10 cellular contexts compared by ENCODE assay signal in the genomic region with DNA sequence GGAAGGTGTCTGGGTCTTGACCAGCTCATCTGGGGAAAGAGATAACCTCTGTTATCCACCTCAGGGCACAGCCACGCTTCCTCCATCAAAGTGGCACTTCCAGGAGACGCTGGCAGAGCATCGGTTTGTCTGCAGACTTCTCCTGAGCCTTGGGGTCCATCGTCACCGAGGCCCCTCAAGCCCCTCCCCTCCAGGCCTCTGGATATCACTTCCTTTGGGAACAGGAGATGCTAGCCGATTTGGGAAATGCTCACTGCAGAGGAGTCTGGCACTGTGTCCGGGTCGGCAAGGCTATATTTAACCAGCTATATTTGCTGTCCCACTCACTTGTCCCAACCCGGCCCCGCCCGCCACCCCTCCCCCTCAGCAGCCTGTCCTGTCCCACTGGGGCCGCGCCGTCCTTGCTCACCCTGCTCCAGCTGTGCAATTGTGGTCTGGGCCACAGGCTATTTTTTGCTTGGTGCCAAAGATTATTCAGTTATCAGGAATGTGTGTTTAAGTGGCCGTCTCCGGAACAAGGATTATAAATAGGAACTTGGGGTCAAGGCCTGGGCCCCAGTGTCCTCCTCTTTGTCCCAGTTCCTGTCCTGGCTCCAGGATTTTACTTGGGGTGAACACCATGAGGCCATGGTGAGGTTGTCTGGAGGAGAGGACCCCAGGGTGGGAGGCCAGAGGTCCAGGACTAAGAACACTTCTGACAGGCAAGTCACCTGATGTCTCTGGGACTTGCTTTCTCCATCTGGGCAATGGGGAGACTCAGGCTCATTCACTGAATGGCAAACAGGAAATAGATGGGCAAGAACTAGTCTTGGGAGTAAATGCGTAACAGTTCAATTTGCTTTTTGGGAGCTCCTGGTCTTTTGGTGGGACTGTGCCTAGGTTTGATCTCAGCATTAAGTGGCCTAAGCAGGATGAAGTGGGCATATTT.
DNase-seq lines count a peak whose midpoint lies in the region; ATAC-seq, FAIRE-seq and TF ChIP-seq lines count a peak whose summit lies in the region.
"Had no signal": no experiment of that assay in that cellular context is flagged by ENCODE, and none has a peak within 500 bp of the region (broad histone marks: within the 10 kb centered on the region; RNA-seq: fewer than 3 reads in every experiment).

No MANE protein-coding gene starts in this region.

- intact Hi-C loops in IMR-90 (cut with micrococcal nuclease), result no loop called here
- intact Hi-C loops in left lung (cut with DNase I), result no loop called here
- intact Hi-C loops in upper lobe of right lung (cut with DNase I), result no loop called here

- H2BK20ac ChIP-seq in IMR-90 (ENCODE audit: low read depth, low read length), result peak overlapping the region; percentile 92

- H3K27ac ChIP-seq in IMR-90 (ENCODE audit: insufficient read depth, low read length) (no peak overlapping the region), left lung (no peak overlapping the region), upper lobe of right lung (peak overlapping the region; percentile 47)

- H3K18ac ChIP-seq in IMR-90 (ENCODE audit: low read depth, low read length), result no peak overlapping the region; the same call in 1 of the 2 replicates

- no peaks in the 10 kb centered on the region for H3K4me1 Mint-ChIP-seq in stimulated activated naive CD8-positive, alpha-beta T cell treated with anti-CD3 and anti-CD28 coated beads, Interleukin-15, amount 100 ng/mL, for 72 hours

- H4K8ac ChIP-seq in IMR-90 (ENCODE audit: low read depth in 2 of 2, low read length in 2 of 2), result peak overlapping the region in 1 of 2 experiments; percentile 71; a peak in 1 of 4 replicates

- peaks cover 19% of the 10 kb centered on the region; the same call in 1 of the 2 replicates for H3K9me1 ChIP-seq in IMR-90 (ENCODE audit: insufficient read depth, low read length)

- H3K79me1 ChIP-seq in IMR-90 (ENCODE audit: low read depth in 1 of 2, low read length in 2 of 2), result no peaks in the 10 kb centered on the region

- no peak overlapping the region for H4K5ac ChIP-seq in IMR-90 (ENCODE audit: low read depth, low read length)

- peak overlapping the region; percentile 77 for H3K14ac ChIP-seq in IMR-90 (replicated peaks; ENCODE audit: low read depth, low read length)

- H3K56ac ChIP-seq in IMR-90 (ENCODE audit: extremely low read depth, insufficient read depth, low read length), result no peak overlapping the region

- H3K4ac ChIP-seq in IMR-90 (ENCODE audit: low read depth, low read length), result peak overlapping the region; percentile 85

- peak overlapping the region; percentile 59 for H2AK9ac ChIP-seq in IMR-90 (replicated peaks; ENCODE audit: low read depth, low read length, poor library complexity)

- TF ChIP-seq RAD21 in IMR-90 (IDR thresholded peaks at IDR 0.05; ENCODE audit: low read length), result no peak

- peak overlapping the region; percentile 75; the same call in 1 of the 2 replicates for H4K91ac ChIP-seq in IMR-90 (ENCODE audit: insufficient read depth, low read depth, low read length)

- TF ChIP-seq CTCF in IMR-90 (conservative IDR thresholded peaks at IDR 0.05; ENCODE audit: low read depth, low read length), result no peak
- TF ChIP-seq CTCF in bronchial epithelial cell (IDR thresholded peaks at IDR 0.05; ENCODE audit: insufficient read depth, low read length, severe bottlenecking), result no peak
- TF ChIP-seq CTCF in left lung (IDR thresholded peaks at IDR 0.05), result no peak
- TF ChIP-seq CTCF in upper lobe of right lung (IDR thresholded peaks at IDR 0.05), result no peak

- WGBS in IMR-90 (ENCODE audit: extremely low coverage in 2 of 2, insufficient read length in 1 of 2), 2 experiments, result 80% methylated on average over 6 of the region's 17 CpGs; no CpG with 5 or more reads in 1 of the 2 experiments

- CTCF ChIA-PET in IMR-90 (lab: Yijun Ruan, JAX), result no interaction called here

- POLR2A ChIA-PET in IMR-90 (lab: Charles Lee; ENCODE audit: unreplicated experiment), result no interaction called here

- peak overlapping the region; percentile 59; the same call in 1 of the 2 replicates for H2AK5ac ChIP-seq in IMR-90 (ENCODE audit: low read depth, low read length)

- no peaks in the 10 kb centered on the region for H3K9me3 Mint-ChIP-seq in stimulated activated naive CD8-positive, alpha-beta T cell treated with anti-CD3 and anti-CD28 coated beads, Interleukin-15, amount 100 ng/mL, for 72 hours
- H3K9me3 Mint-ChIP-seq: activated T-cell treated with anti-CD3 and anti-CD28 coated beads, Interleukin-2, amount 50 U/mL, for 24 hours had no signal

- H3K27ac Mint-ChIP-seq in stimulated activated naive CD8-positive, alpha-beta T cell treated with anti-CD3 and anti-CD28 coated beads, Interleukin-15, amount 100 ng/mL, for 72 hours, result no peak overlapping the region
- H3K27ac Mint-ChIP-seq: activated T-cell treated with anti-CD3 and anti-CD28 coated beads, Interleukin-2, amount 50 U/mL, for 24 hours had no signal

- ATAC-seq in IMR-90 (ENCODE audit: low read depth), result peak; percentile 76
- peak; percentile 90 for ATAC-seq in left lung
- peak; percentile 86 for ATAC-seq in upper lobe of right lung
- ATAC-seq in stimulated activated naive CD8-positive, alpha-beta T cell treated with anti-CD3 and anti-CD28 coated beads, Interleukin-15, amount 100 ng/mL, for 72 hours, result no peak
- ATAC-seq in HG03442 (IDR thresholded peaks at IDR 0.05; ENCODE audit: unreplicated experiment), result no peak
- ATAC-seq: GM12878 had no signal

- H3K4me3 Mint-ChIP-seq in stimulated activated naive CD8-positive, alpha-beta T cell treated with anti-CD3 and anti-CD28 coated beads, Interleukin-15, amount 100 ng/mL, for 72 hours, result no peak overlapping the region
- H3K4me3 Mint-ChIP-seq: activated T-cell treated with anti-CD3 and anti-CD28 coated beads, Interleukin-2, amount 50 U/mL, for 24 hours had no signal

- peaks cover 6% of the 10 kb centered on the region for H3K27me3 ChIP-seq in IMR-90 (ENCODE audit: control insufficient read depth, insufficient read depth, low read length)
- peaks cover 2% of the 10 kb centered on the region for H3K27me3 ChIP-seq in bronchial epithelial cell (ENCODE audit: control insufficient read depth, insufficient read depth, low read length)
- no peaks in the 10 kb centered on the region for H3K27me3 ChIP-seq in left lung
- no peaks in the 10 kb centered on the region for H3K27me3 ChIP-seq in upper lobe of right lung

- no peak for FAIRE-seq in bronchial epithelial cell (lab: Jason Lieb, UNC)
- FAIRE-seq: GM12878 had no signal

- H3K36me3 ChIP-seq in IMR-90 (ENCODE audit: control insufficient read depth, insufficient read depth, low read length) (no peaks in the 10 kb centered on the region), bronchial epithelial cell (ENCODE audit: control insufficient read depth, insufficient read depth, low read length) (no peaks in the 10 kb centered on the region), left lung (no peaks in the 10 kb centered on the region), upper lobe of right lung (no peaks in the 10 kb centered on the region)

- peaks cover 15% of the 10 kb centered on the region for H3K27me3 Mint-ChIP-seq in stimulated activated naive CD8-positive, alpha-beta T cell treated with anti-CD3 and anti-CD28 coated beads, Interleukin-15, amount 100 ng/mL, for 72 hours
- H3K27me3 Mint-ChIP-seq: activated T-cell treated with anti-CD3 and anti-CD28 coated beads, Interleukin-2, amount 50 U/mL, for 24 hours had no signal

- H3K4me2 ChIP-seq in IMR-90 (ENCODE audit: low read depth, low read length), result no peak overlapping the region; the same call in 1 of the 2 replicates

- TF ChIP-seq POLR2A in IMR-90 (IDR thresholded peaks at IDR 0.05; ENCODE audit: low read depth, low read length), result no peak

- H2BK5ac ChIP-seq in IMR-90 (ENCODE audit: low read depth, low read length, poor library complexity, severe bottlenecking), result peak overlapping the region; percentile 35

- H3K4me1 ChIP-seq in IMR-90 (ENCODE audit: control insufficient read depth, insufficient read depth, low read length) (peaks cover 13% of the 10 kb centered on the region), left lung (peaks cover 18 to 19% of the 10 kb centered on the region in 2 donors), upper lobe of right lung (peaks cover 47% of the 10 kb centered on the region)

- DNase-seq in IMR-90 (peak; percentile 44), bronchial epithelial cell (ENCODE audit: low read depth) (peak; percentile 20), left lung (peak; percentile 83 to 85), upper lobe of right lung (peak; percentile 88), D341Med (ENCODE audit: low spot score) (no peak), T-helper 1 cell (no peak)
- DNase-seq in stimulated activated naive CD8-positive, alpha-beta T cell treated with anti-CD3 and anti-CD28 coated beads, Interleukin-15, amount 100 ng/mL, for 72 hours, result no peak
- DNase-seq: activated T-cell treated with anti-CD3 and anti-CD28 coated beads, Interleukin-2, amount 50 U/mL, for 24 hours had no signal

- H2AFZ ChIP-seq in IMR-90 (replicated peaks; ENCODE audit: low read length, poor library complexity), result peak overlapping the region; percentile 53

- peaks cover 7% of the 10 kb centered on the region; the same call in 1 of the 2 replicates for H4K20me1 ChIP-seq in IMR-90 (ENCODE audit: insufficient read depth, low read length)

- dilution Hi-C loops in IMR-90 (cut with HindIII; ENCODE audit: low sequenced_read_pairs, unreplicated experiment), result no loop called here

- no TSS peak for BruUV-seq in IMR-90 (replicated peaks; lab: Mats Ljungman, UMichigan)

- peak overlapping the region; percentile 60; the same call in 1 of the 2 replicates for H3K23ac ChIP-seq in IMR-90 (ENCODE audit: low read depth, low read length)

- in situ Hi-C loops in IMR-90 (cut with MboI; ENCODE audit: low sequenced_read_pairs), result no loop called here

- H3K9me3 ChIP-seq in IMR-90 (ENCODE audit: control insufficient read depth, insufficient read depth, low read length), result no peaks in the 10 kb centered on the region
- no peaks in the 10 kb centered on the region for H3K9me3 ChIP-seq in left lung
- H3K9me3 ChIP-seq in upper lobe of right lung, result no peaks in the 10 kb centered on the region

- no peak overlapping the region for H3K9ac ChIP-seq in IMR-90 (ENCODE audit: low read depth, low read length)

- H3K4me3 ChIP-seq in IMR-90 (ENCODE audit: insufficient read depth, low read depth, low read length), result no peak overlapping the region
- no peak overlapping the region for H3K4me3 ChIP-seq in bronchial epithelial cell (ENCODE audit: low read depth, low read length)
- no peak overlapping the region for H3K4me3 ChIP-seq in left lung
- H3K4me3 ChIP-seq in upper lobe of right lung, result no peak overlapping the region
- H3K4me3 ChIP-seq: GM12878 had no signal

- peak overlapping the region; percentile 86 for H2BK120ac ChIP-seq in IMR-90 (ENCODE audit: low read depth, low read length)

- peak overlapping the region; percentile 56; the same call in 1 of the 3 replicates for H2BK15ac ChIP-seq in IMR-90 (ENCODE audit: low read depth, low read length)

TF ChIP-seq in IMR-90, 13 proteins besides CTCF, POLR2A, EP300 and RAD21 (continues in another document):
- TF ChIP-seq NFE2L2 (IDR thresholded peaks at IDR 0.05; ENCODE audit: low read depth, low read length), result no peak
- no peak for TF ChIP-seq BHLHE40 (IDR thresholded peaks at IDR 0.05; ENCODE audit: low read depth, low read length)
- TF ChIP-seq FOS (IDR thresholded peaks at IDR 0.05; ENCODE audit: low read depth, low read length), result no peak

Comparison
In these comparisons a context has a peak if more than half of its experiments do, and no peak if none do; other contexts are left out.
1. ATAC-seq: peak in IMR-90 (single experiment), left lung (single experiment) and upper lobe of right lung (single experiment); none in stimulated activated naive CD8-positive, alpha-beta T cell treated with anti-CD3 and anti-CD28 coated beads, Interleukin-15, amount 100 ng/mL, for 72 hours (single experiment) and HG03442 (single experiment).
2. DNase-seq: peak in IMR-90 (single experiment), bronchial epithelial cell (single experiment), left lung (2 of 2) and upper lobe of right lung (single experiment); none in D341Med (single experiment), T-helper 1 cell (0 of 5) and stimulated activated naive CD8-positive, alpha-beta T cell treated with anti-CD3 and anti-CD28 coated beads, Interleukin-15, amount 100 ng/mL, for 72 hours (0 of 2).